ENCODE assay signal across 12 cellular contexts in the genomic region with DNA sequence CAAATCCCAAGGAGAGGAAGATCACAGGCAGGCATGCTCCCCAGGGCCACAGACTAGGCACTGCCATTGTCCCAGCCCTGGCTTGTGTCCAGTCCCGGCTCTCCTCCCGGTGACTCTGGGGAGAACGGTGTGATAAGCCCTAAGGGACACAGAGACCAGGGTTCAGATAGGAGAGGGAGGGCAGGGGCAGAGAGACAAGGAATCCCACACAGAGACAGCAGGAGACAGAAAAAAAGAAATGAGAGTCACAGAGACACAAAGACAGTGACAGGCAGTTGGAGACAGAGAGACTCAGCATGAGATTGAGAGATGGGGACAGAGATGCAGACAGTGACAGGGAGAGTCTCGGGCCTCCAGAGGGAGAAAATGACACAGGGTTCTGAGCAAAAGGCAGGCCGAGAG. TPM values are rescaled to one million over a fixed set of nuclear protein-coding genes. Genes with fewer than 3 reads are reported as not detected.
DNase-seq lines count a peak whose midpoint lies in the region; ATAC-seq, FAIRE-seq and TF ChIP-seq lines count a peak whose summit lies in the region.
"Had no signal": no experiment of that assay in that cellular context is flagged by ENCODE, and none has a peak within 500 bp of the region (broad histone marks: within the 10 kb centered on the region; RNA-seq: fewer than 3 reads in every experiment).

No MANE protein-coding gene starts in this region.

- H3K4me3 Mint-ChIP-seq in type B pancreatic cell = peak overlapping the region; percentile 83

- H3K79me2 ChIP-seq in GM12878 (ENCODE audit: control insufficient read depth, insufficient read depth, low read length) = no peaks in the 10 kb centered on the region

- intact Hi-C loops in Right ventricle myocardium inferior (cut with DNase I) (no loop called here), cardiac septum (cut with DNase I) (loop anchor here (2.0 to 10.0 kb wide), 3 partner anchors 30 to 164 kb away; a partner anchor contains a TSS), GM12878 (cut with micrococcal nuclease; ENCODE audit: unreplicated experiment) (loop anchor here (2.0 kb wide), 1 partner anchor 32 kb away; no protein-coding TSS in a partner anchor), lower lobe of right lung (cut with DNase I) (no loop called here)

- TF ChIP-seq POLR2A in GM12878 (IDR thresholded peaks at IDR 0.05; ENCODE audit: low read depth, low read length) = no peak

- H3K27ac Mint-ChIP-seq in type B pancreatic cell = peak overlapping the region; percentile 35

- H3K9ac ChIP-seq in GM12878 (ENCODE audit: control insufficient read depth, insufficient read depth, low read length) = no peak overlapping the region

- RAD21 ChIA-PET in GM12878 (lab: Charles Lee; ENCODE audit: unreplicated experiment) = interaction anchor here (1.6 to 7.0 kb wide), 5 partner anchors 10 to 169 kb away, joined by 3 to 115 read pairs (median 113); a partner anchor contains a TSS

- H3K4me3 ChIP-seq in GM12878 = no peak overlapping the region
- peak overlapping the region; percentile 39 for H3K4me3 ChIP-seq in lower lobe of right lung
- H3K4me3 ChIP-seq: mucosa of descending colon had no signal

- SMC1A ChIA-PET in GM12878 (lab: Charles Lee; ENCODE audit: uncharacterized antibody, unreplicated experiment) = interaction anchor here (0.6 to 7.6 kb wide), 7 partner anchors 20 to 131 kb away, joined by 3 to 123 read pairs (median 22); a partner anchor contains a TSS

- TF ChIP-seq EP300 in GM12878 (IDR thresholded peaks at IDR 0.05; ENCODE audit: borderline replicate concordance in 1 of 2, control insufficient read depth in 1 of 2, low read depth in 2 of 2, low read length in 2 of 2) = no peak

- no peak for TF ChIP-seq CTCF in GM12878 (IDR thresholded peaks at IDR 0.05 in 2 of 3, conservative IDR thresholded peaks at IDR 0.05 in 1 of 3; ENCODE audit: control insufficient read depth in 2 of 3, extremely low read depth in 1 of 3, insufficient read depth in 1 of 3, low read depth in 3 of 3, low read length in 3 of 3)
- TF ChIP-seq CTCF in lower lobe of right lung (IDR thresholded peaks at IDR 0.05) = no peak
- no peak for TF ChIP-seq CTCF in type B pancreatic cell (conservative IDR thresholded peaks at IDR 0.05)

- ATAC-seq in Right ventricle myocardium inferior (peak; percentile 51), GM12878 (no peak), lower lobe of right lung (no peak)

- in situ Hi-C loops in GM12878 (cut with MboI) = no loop called here

- peaks cover 23% of the 10 kb centered on the region for H3K4me1 ChIP-seq in GM12878 (ENCODE audit: control insufficient read depth, insufficient read depth, low read length)
- H3K4me1 ChIP-seq in lower lobe of right lung = peaks cover 29% of the 10 kb centered on the region

- H3K27ac ChIP-seq in GM12878 (ENCODE audit: control insufficient read depth, insufficient read depth) (no peak overlapping the region), lower lobe of right lung (no peak overlapping the region)

- POLR2A ChIA-PET in GM12878 (lab: Charles Lee) = interaction anchor here (1.2 kb wide), 1 partner anchor 164 kb away, joined by 10 read pairs; no protein-coding TSS in a partner anchor

- peaks cover 82% of the 10 kb centered on the region for H3K27me3 Mint-ChIP-seq in type B pancreatic cell

- H2AFZ ChIP-seq in GM12878 (ENCODE audit: control insufficient read depth, low read depth, low read length) = no peak overlapping the region

- no peak for TF ChIP-seq RAD21 in GM12878 (IDR thresholded peaks at IDR 0.05; ENCODE audit: insufficient read depth, low read depth, low read length)

- 47% methylated on average over 4 of the region's 5 CpGs for WGBS in GM12878 (ENCODE audit: insufficient coverage, insufficient replicate concordance, low lambda C conversion rate, missing lambda C conversion rate)

- H3K36me3 ChIP-seq in GM12878 (ENCODE audit: control insufficient read depth in 2 of 2, insufficient read depth in 2 of 2, low read length in 1 of 2) (no peaks in the 10 kb centered on the region), lower lobe of right lung (no peaks in the 10 kb centered on the region)

- H3K4me1 Mint-ChIP-seq in type B pancreatic cell (ENCODE audit: unreplicated experiment) = peaks cover 33% of the 10 kb centered on the region

- no peaks in the 10 kb centered on the region for H4K20me1 ChIP-seq in GM12878 (ENCODE audit: control insufficient read depth, insufficient read depth)

- no peak for FAIRE-seq in GM12878 (lab: Jason Lieb, UNC)
- FAIRE-seq: GM18507 had no signal

- no peak for DNase-seq in Right ventricle myocardium inferior (ENCODE audit: missing footprints)
- no peak for DNase-seq in cardiac septum (ENCODE audit: low spot score)
- no peak for DNase-seq in GM12878 (ENCODE audit: low read depth, low spot score)
- no peak for DNase-seq in lower lobe of right lung
- DNase-seq in type B pancreatic cell (ENCODE audit: extremely low spot score, unreplicated experiment) = no peak
- DNase-seq in activated CD4-positive, CD25-positive, alpha-beta regulatory T cell (lab: John Stamatoyannopoulos, UW) = no peak
- no peak for DNase-seq in superior temporal gyrus (ENCODE audit: extremely low spot score)
- DNase-seq in stimulated activated CD4-positive, alpha-beta T cell treated with anti-CD3 and anti-CD28 coated beads, Interleukin-1b, Interleukin-23, amount 100 ng/mL, for 48 hours = no peak
- DNase-seq: mucosa of descending colon had no signal

- BruUV-seq in GM12878 (replicated peaks; lab: Mats Ljungman, UMichigan) = no TSS peak

- H3K4me2 ChIP-seq in GM12878 (ENCODE audit: control insufficient read depth, insufficient read depth) = no peak overlapping the region

- no peaks in the 10 kb centered on the region for H3K9me3 ChIP-seq in GM12878 (replicated peaks; ENCODE audit: control insufficient read depth, insufficient read depth, low read length)
- H3K9me3 ChIP-seq in lower lobe of right lung = no peaks in the 10 kb centered on the region
- H3K9me3 ChIP-seq: mucosa of descending colon had no signal

- H3K27me3 ChIP-seq in GM12878 (replicated peaks in 1 of 2; ENCODE audit: control insufficient read depth in 2 of 2, insufficient read depth in 2 of 2, low read length in 1 of 2) (peaks cover 11 to 22% of the 10 kb centered on the region in 2 experiments), lower lobe of right lung (ENCODE audit: low read depth) (peaks cover 70% of the 10 kb centered on the region)

- CTCF ChIA-PET in GM12878 (lab: Yijun Ruan, JAX) = interaction anchor here (0.9 to 9.4 kb wide), 13 partner anchors 10 to 198 kb away, joined by 3 to 248 read pairs (median 14); a partner anchor contains a TSS

- no peaks in the 10 kb centered on the region for H3K9me3 Mint-ChIP-seq in type B pancreatic cell

- H3K36me3 Mint-ChIP-seq in type B pancreatic cell = no peaks in the 10 kb centered on the region

RNA-seq across cellular contexts. Expression of a gene that starts 0.4 kb away (rescaled TPM):
- total RNA-seq in Right ventricle myocardium inferior (0.46 TPM), cardiac septum (0.24 TPM), GM12878 (2014; rRNA removed) (not detected in 2 replicates), GM12878 (2014; rRNA removed; fragmentation: Illumina TruSeq; extraction: Trizol) (not detected in 2 replicates), GM12878 (2021) (not detected in 2 replicates), lower lobe of right lung (not detected), type B pancreatic cell (ENCODE audit: low replicate concordance) (1.7 TPM in 1 of 2 replicates, not detected in the other)
- not detected in 2 replicates for total RNA-seq in GM12878 (2013; cell fraction: nucleolus; rRNA removed)
- not detected for polyA plus RNA-seq in GM12878 (2011; ENCODE audit: low read depth)
- polyA plus RNA-seq in GM12878 (2011; rRNA removed) (0.01 TPM in 1 of 2 replicates, not detected in the other), GM12878 (2014; fragmentation: Illumina TruSeq; extraction: Trizol) (not detected in 2 replicates), GM12878 (2014; fragmentation: Nextera tagmentation; extraction: Ambion mirVana) (not detected), GM12878 (2014; rRNA removed) (not detected in 2 replicates), GM12878 (2016; fragmentation: Nextera tagmentation; extraction: Ambion mirVana) (not detected)
- not detected in 2 replicates for polyA plus RNA-seq in GM12878 (2011; cell fraction: cytosol; rRNA removed)
- 0.10 and 0.16 TPM in 2 replicates for polyA plus RNA-seq in GM12878 (2011; cell fraction: nucleus; rRNA removed)
- polyA plus RNA-seq in GM12878 (2012) = not detected in 2 replicates
- polyA minus RNA-seq in GM12878 (2011; rRNA and poly(A)+ RNA removed) = 0.05 TPM in 1 of 2 replicates, not detected in the other
- not detected in 2 replicates for polyA minus RNA-seq in GM12878 (2011; cell fraction: cytosol; rRNA and poly(A)+ RNA removed)
- under 0.01 and 0.10 TPM in 2 replicates for polyA minus RNA-seq in GM12878 (2011; cell fraction: nucleus; rRNA and poly(A)+ RNA removed)
- total RNA-seq: OCI-LY7 had no signal

RNA-seq across cellular contexts. Expression of a gene that starts 2.1 kb away (rescaled TPM):
- total RNA-seq in Right ventricle myocardium inferior = 2.4 TPM
- 1.4 TPM for total RNA-seq in cardiac septum
- not detected in 2 replicates for total RNA-seq in GM12878 (2013; cell fraction: nucleolus; rRNA removed)
- 0.16 and 0.56 TPM in 2 replicates for total RNA-seq in GM12878 (2014; rRNA removed)
- total RNA-seq in GM12878 (2014; rRNA removed; fragmentation: Illumina TruSeq; extraction: Trizol) = not detected in 2 replicates
- 0.19 TPM in 1 of 2 replicates, not detected in the other for total RNA-seq in GM12878 (2021)
- polyA plus RNA-seq in GM12878 (2011; ENCODE audit: low read depth) = not detected
- polyA plus RNA-seq in GM12878 (2011; rRNA removed) = 0.07 and 0.10 TPM in 2 replicates
- polyA plus RNA-seq in GM12878 (2011; cell fraction: cytosol; rRNA removed) = 0.19 and 0.20 TPM in 2 replicates
- polyA plus RNA-seq in GM12878 (2011; cell fraction: nucleus; rRNA removed) = 0.83 and 1.3 TPM in 2 replicates
- not detected in 2 replicates for polyA plus RNA-seq in GM12878 (2012)
- polyA plus RNA-seq in GM12878 (2014; fragmentation: Illumina TruSeq; extraction: Trizol) = not detected in 2 replicates
- not detected for polyA plus RNA-seq in GM12878 (2014; fragmentation: Nextera tagmentation; extraction: Ambion mirVana)
- polyA plus RNA-seq in GM12878 (2014; rRNA removed) = 0.08 TPM in 1 of 2 replicates, not detected in the other
- polyA plus RNA-seq in GM12878 (2016; fragmentation: Nextera tagmentation; extraction: Ambion mirVana) = under 1 TPM in 1 of 2 experiments, not detected in 1; 0.40 TPM
- polyA minus RNA-seq in GM12878 (2011; rRNA and poly(A)+ RNA removed) = 0.15 and 0.22 TPM in 2 replicates
- not detected in 2 replicates for polyA minus RNA-seq in GM12878 (2011; cell fraction: cytosol; rRNA and poly(A)+ RNA removed)
- 0.24 TPM in 1 of 2 replicates, not detected in the other for polyA minus RNA-seq in GM12878 (2011; cell fraction: nucleus; rRNA and poly(A)+ RNA removed)
- total RNA-seq in lower lobe of right lung = 1.9 TPM
- total RNA-seq in type B pancreatic cell (ENCODE audit: low replicate concordance) = 0.12 and 6.6 TPM in 2 replicates
- total RNA-seq: OCI-LY7 had no signal

RNA-seq across cellular contexts. Expression of a gene that starts 35.0 kb away (rescaled TPM):
- 8.1 TPM for total RNA-seq in Right ventricle myocardium inferior
- 5.6 TPM for total RNA-seq in cardiac septum
- not detected in 2 replicates for total RNA-seq in GM12878 (2013; cell fraction: nucleolus; rRNA removed)
- under 0.01 TPM in 1 of 2 replicates, not detected in the other for total RNA-seq in GM12878 (2014; rRNA removed)
- not detected in 2 replicates for total RNA-seq in GM12878 (2014; rRNA removed; fragmentation: Illumina TruSeq; extraction: Trizol)
- total RNA-seq in GM12878 (2021) = not detected in 2 replicates
- not detected for polyA plus RNA-seq in GM12878 (2011; ENCODE audit: low read depth)
- not detected in 2 replicates for polyA plus RNA-seq in GM12878 (2011; rRNA removed)
- 0.02 TPM in 1 of 2 replicates, not detected in the other for polyA plus RNA-seq in GM12878 (2011; cell fraction: cytosol; rRNA removed)
- 0.06 and 0.09 TPM in 2 replicates for polyA plus RNA-seq in GM12878 (2011; cell fraction: nucleus; rRNA removed)
- 0.04 and 0.05 TPM in 2 replicates for polyA plus RNA-seq in GM12878 (2012)
- polyA plus RNA-seq in GM12878 (2014; fragmentation: Illumina TruSeq; extraction: Trizol) = not detected in 2 replicates
- polyA plus RNA-seq in GM12878 (2014; fragmentation: Nextera tagmentation; extraction: Ambion mirVana) = not detected
- not detected in 2 replicates for polyA plus RNA-seq in GM12878 (2014; rRNA removed)
- polyA plus RNA-seq in GM12878 (2016; fragmentation: Nextera tagmentation; extraction: Ambion mirVana) = not detected
- polyA minus RNA-seq in GM12878 (2011; rRNA and poly(A)+ RNA removed) = not detected in 2 replicates
- polyA minus RNA-seq in GM12878 (2011; cell fraction: cytosol; rRNA and poly(A)+ RNA removed) = not detected in 2 replicates
- polyA minus RNA-seq in GM12878 (2011; cell fraction: nucleus; rRNA and poly(A)+ RNA removed) = not detected in 2 replicates
- 14.8 TPM for total RNA-seq in lower lobe of right lung
- total RNA-seq in type B pancreatic cell (ENCODE audit: low replicate concordance) = 0.14 and 11.7 TPM in 2 replicates
- total RNA-seq: OCI-LY7 had no signal

RNA-seq across cellular contexts. Expression of a gene that starts 41.9 kb away (rescaled TPM):
- 2.2 TPM for total RNA-seq in Right ventricle myocardium inferior
- 1.4 TPM for total RNA-seq in cardiac septum
- 22.4 and 23.9 TPM in 2 replicates for total RNA-seq in GM12878 (2013; cell fraction: nucleolus; rRNA removed)
- 9.9 and 11.4 TPM in 2 replicates for total RNA-seq in GM12878 (2014; rRNA removed)
- total RNA-seq in GM12878 (2014; rRNA removed; fragmentation: Illumina TruSeq; extraction: Trizol) = 4.6 and 5.4 TPM in 2 replicates
- total RNA-seq in GM12878 (2021) = 15.9 and 17.4 TPM in 2 replicates
- polyA plus RNA-seq in GM12878 (2011; ENCODE audit: low read depth) = 1.8 TPM
- 3.7 and 9.7 TPM in 2 replicates for polyA plus RNA-seq in GM12878 (2011; rRNA removed)
- 11.4 and 13.8 TPM in 2 replicates for polyA plus RNA-seq in GM12878 (2011; cell fraction: cytosol; rRNA removed)
- 23.0 and 23.7 TPM in 2 replicates for polyA plus RNA-seq in GM12878 (2011; cell fraction: nucleus; rRNA removed)
- polyA plus RNA-seq in GM12878 (2012) = 3.4 and 5.8 TPM in 2 replicates
- 2.2 and 4.4 TPM in 2 replicates for polyA plus RNA-seq in GM12878 (2014; fragmentation: Illumina TruSeq; extraction: Trizol)
- 1 to 10 TPM in 1 of 2 experiments, under 1 TPM in 1; 0.72 to 1.8 TPM for polyA plus RNA-seq in GM12878 (2014; fragmentation: Nextera tagmentation; extraction: Ambion mirVana)
- 10.7 and 11.6 TPM in 2 replicates for polyA plus RNA-seq in GM12878 (2014; rRNA removed)
- 1 to 10 TPM; 6.5 to 7.4 TPM for polyA plus RNA-seq in GM12878 (2016; fragmentation: Nextera tagmentation; extraction: Ambion mirVana)
- polyA minus RNA-seq in GM12878 (2011; rRNA and poly(A)+ RNA removed) = 8.1 and 15.6 TPM in 2 replicates
- polyA minus RNA-seq in GM12878 (2011; cell fraction: cytosol; rRNA and poly(A)+ RNA removed) = 8.7 and 12.3 TPM in 2 replicates
- polyA minus RNA-seq in GM12878 (2011; cell fraction: nucleus; rRNA and poly(A)+ RNA removed) = 19.2 and 32.7 TPM in 2 replicates
- 3.5 TPM for total RNA-seq in lower lobe of right lung
- total RNA-seq in type B pancreatic cell (ENCODE audit: low replicate concordance) = 0.48 and 2.2 TPM in 2 replicates
- total RNA-seq: urinary bladder had no signal

Comparison
In these comparisons a context has a peak if more than half of its experiments do, and no peak if none do; other contexts are left out.
1. intact Hi-C loops: an anchor here in cardiac septum (2.0 to 10.0 kb wide) and GM12878 (2.0 kb wide); none called in Right ventricle myocardium inferior and lower lobe of right lung.